8 cellular contexts compared by ENCODE assay signal in the genomic region with DNA sequence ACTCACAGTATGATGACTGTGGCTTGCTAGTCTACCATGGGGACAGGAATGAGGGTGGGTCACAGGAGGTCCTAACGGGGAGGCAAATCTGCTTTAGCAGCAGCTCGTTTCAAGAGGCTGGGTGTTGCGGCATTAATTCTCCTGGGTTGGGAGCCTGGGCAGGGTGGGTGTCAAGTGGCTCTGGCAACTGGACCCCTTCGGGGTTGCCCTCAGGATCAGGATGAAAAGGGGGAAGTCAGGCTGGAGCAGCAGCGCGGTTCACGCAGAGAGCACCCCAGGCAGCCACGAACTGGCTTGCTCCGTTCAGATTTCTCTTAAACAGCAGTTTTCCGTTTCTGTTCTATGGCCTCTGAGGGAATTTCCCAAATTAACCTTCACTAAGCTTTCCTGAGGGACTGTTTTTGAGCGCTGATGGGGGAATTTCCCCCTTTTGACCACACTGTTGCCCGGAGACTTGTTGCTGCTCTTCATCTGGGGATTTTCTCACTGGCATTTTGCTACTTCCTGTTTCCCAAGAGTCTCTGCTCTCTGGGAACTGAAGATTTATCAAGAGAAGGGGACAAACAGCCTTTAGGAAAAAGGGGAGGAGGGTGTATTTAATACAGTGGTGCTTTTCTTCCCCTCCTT. TPM values are rescaled to one million over a fixed set of nuclear protein-coding genes. Genes with fewer than 3 reads are reported as not detected.
DNase-seq lines count a peak whose midpoint lies in the region; ATAC-seq, FAIRE-seq and TF ChIP-seq lines count a peak whose summit lies in the region.

No MANE protein-coding gene starts in this region.

- CTCF ChIA-PET in H1 (lab: Charles Lee; ENCODE audit: partially characterized antibody), result interaction anchor here (0.8 to 1.2 kb wide), 3 partner anchors 12 to 71 kb away, joined by 3 read pairs; no protein-coding TSS in a partner anchor

- H3K14ac ChIP-seq in H1 (ENCODE audit: insufficient read length), result no peak overlapping the region

- TF ChIP-seq POLR2A in H1 (IDR thresholded peaks at IDR 0.05; ENCODE audit: control extremely low read depth in 1 of 2, low read depth in 2 of 2, low read length in 2 of 2), result peak in 1 of 2 experiments; percentile 36; a peak in 1 of 3 replicates

- peak overlapping the region; percentile 53 for H3K27ac ChIP-seq in C4-2B
- peak overlapping the region; percentile 51 for H3K27ac ChIP-seq in H1 (ENCODE audit: low read depth, low read length)
- H3K27ac ChIP-seq in muscle layer of duodenum (ENCODE audit: low read length), result peak overlapping the region; percentile 86
- H3K27ac ChIP-seq in thymus (ENCODE audit: low read depth), result peak overlapping the region; percentile 68

- peak overlapping the region; percentile 75 for H3K27ac Mint-ChIP-seq in activated CD4-positive, alpha-beta T cell treated with anti-CD3 and anti-CD28 coated beads, Interleukin-2, amount 10 ng/mL, durations not matched to agents 24 days and 14 days

- no peaks in the 10 kb centered on the region for H3K27me3 Mint-ChIP-seq in activated CD4-positive, alpha-beta T cell treated with anti-CD3 and anti-CD28 coated beads, Interleukin-2, amount 10 ng/mL, durations not matched to agents 24 days and 14 days

- DNase-seq in activated CD4-positive, alpha-beta T cell treated with anti-CD3 and anti-CD28 coated beads, Interleukin-2, amount 10 ng/mL, durations not matched to agents 24 days and 14 days, result peak; percentile 84
- DNase-seq in H1 (ENCODE audit: low read depth in 1 of 2, low spot score in 2 of 2) (no peak), HTR-8/SVneo (ENCODE audit: insufficient read length, low spot score) (no peak)

- H3K36me3 ChIP-seq in H1 (ENCODE audit: control insufficient read depth in 2 of 4, insufficient read depth in 4 of 4, low read length in 3 of 4), result no peaks in the 10 kb centered on the region
- H3K36me3 ChIP-seq in muscle layer of duodenum (ENCODE audit: control insufficient read depth in 1 of 2, insufficient read depth in 2 of 2, low read length in 2 of 2), result no peaks in the 10 kb centered on the region
- H3K36me3 ChIP-seq in thymus (ENCODE audit: control insufficient read depth, insufficient read depth), result no peaks in the 10 kb centered on the region

- H2BK5ac ChIP-seq in H1 (ENCODE audit: low read depth, low read length), result peak overlapping the region; percentile 55; the same call in 1 of the 2 replicates

- H3K18ac ChIP-seq in H1 (ENCODE audit: extremely low read depth, low read length), result 0 out of 2 replicates have a peak overlapping the region, but pooled peaks have one; percentile 29

- peak overlapping the region; percentile 42; the same call in 1 of the 2 replicates for H4K8ac ChIP-seq in H1 (ENCODE audit: extremely low read depth, insufficient read depth, low read length)

- POLR2A ChIA-PET in H1 (lab: Charles Lee; ENCODE audit: partially characterized antibody), result interaction anchor here (0.7 to 1.3 kb wide), 7 partner anchors 9 to 1223 kb away, joined by 3 to 8 read pairs (median 3); no protein-coding TSS in a partner anchor

- no peak overlapping the region for H3K56ac ChIP-seq in H1 (replicated peaks; ENCODE audit: insufficient read length, low read depth, low read length)

- peak; percentile 70 for ATAC-seq in GM19351 (IDR thresholded peaks at IDR 0.05; ENCODE audit: unreplicated experiment)
- ATAC-seq in HG03432 (IDR thresholded peaks at IDR 0.05; ENCODE audit: unreplicated experiment), result peak; percentile 81

- H3K36me3 Mint-ChIP-seq in activated CD4-positive, alpha-beta T cell treated with anti-CD3 and anti-CD28 coated beads, Interleukin-2, amount 10 ng/mL, durations not matched to agents 24 days and 14 days (ENCODE audit: low read depth), result peaks cover 2% of the 10 kb centered on the region

- no peak for TF ChIP-seq EP300 in H1 (IDR thresholded peaks at IDR 0.05; ENCODE audit: borderline replicate concordance in 1 of 2, low read depth in 2 of 2, low read length in 2 of 2)

- H3K4me2 ChIP-seq in H1 (ENCODE audit: insufficient read depth in 1 of 2, low read depth in 2 of 2, low read length in 2 of 2), result peak overlapping the region; percentile 10 to 44; a peak in 2 of 4 replicates

- no peaks in the 10 kb centered on the region for H3K9me3 ChIP-seq in H1 (ENCODE audit: insufficient read depth in 2 of 2, low read depth in 1 of 2, low read length in 1 of 2)
- no peaks in the 10 kb centered on the region for H3K9me3 ChIP-seq in muscle layer of duodenum (ENCODE audit: control insufficient read depth in 1 of 2, low read length in 2 of 2)
- H3K9me3 ChIP-seq in thymus (ENCODE audit: control insufficient read depth), result no peaks in the 10 kb centered on the region

- TF ChIP-seq RAD21 in H1 (IDR thresholded peaks at IDR 0.05 in 1 of 2, conservative IDR thresholded peaks at IDR 0.05 in 1 of 2; ENCODE audit: low read depth in 2 of 2, low read length in 2 of 2), result no peak

- H3K27me3 ChIP-seq in H1 (replicated peaks in 1 of 4; ENCODE audit: control insufficient read depth in 3 of 4, extremely low read depth in 1 of 4, insufficient read depth in 3 of 4, low read length in 3 of 4), result no peaks in the 10 kb centered on the region
- no peaks in the 10 kb centered on the region for H3K27me3 ChIP-seq in muscle layer of duodenum (ENCODE audit: low read depth, low read length)
- no peaks in the 10 kb centered on the region for H3K27me3 ChIP-seq in thymus (ENCODE audit: control insufficient read depth, insufficient read depth)

- 0 out of 2 replicates have a peak overlapping the region, but pooled peaks have one; percentile 53 for H2BK15ac ChIP-seq in H1 (ENCODE audit: low read length)

- no peaks in the 10 kb centered on the region for H3K79me2 ChIP-seq in H1 (ENCODE audit: control insufficient read depth in 1 of 2, insufficient read depth in 2 of 2, low read length in 2 of 2)

- H2BK120ac ChIP-seq in H1 (replicated peaks; ENCODE audit: low read depth, low read length), result no peak overlapping the region

- FAIRE-seq in H1 (lab: Jason Lieb, UNC), result no peak
- FAIRE-seq in HTR-8/SVneo (lab: Jason Lieb, UNC), result no peak

- H3K23ac ChIP-seq in H1 (ENCODE audit: insufficient read length), result no peak overlapping the region

- H3K4me1 ChIP-seq in H1 (replicated peaks in 1 of 4; ENCODE audit: control insufficient read depth in 3 of 4, insufficient read depth in 4 of 4, low read length in 3 of 4), result peaks cover 6 to 11% (median 9%) of the 10 kb centered on the region in 4 experiments; a peak in 5 of 7 replicates
- H3K4me1 ChIP-seq in muscle layer of duodenum (ENCODE audit: control insufficient read depth in 1 of 2, insufficient read depth in 2 of 2, low read length in 2 of 2), result peaks cover 8 to 39% of the 10 kb centered on the region in 2 donors
- peaks cover 11% of the 10 kb centered on the region for H3K4me1 ChIP-seq in thymus (ENCODE audit: control insufficient read depth, insufficient read depth, low read length)

- H4K20me1 ChIP-seq in H1 (replicated peaks in 1 of 2; ENCODE audit: control insufficient read depth in 1 of 2, insufficient read depth in 2 of 2, low read length in 2 of 2), result no peaks in the 10 kb centered on the region

- no peak overlapping the region; the same call in 1 of the 2 replicates for H2BK20ac ChIP-seq in H1 (ENCODE audit: low read length)

- H4K91ac ChIP-seq in H1 (replicated peaks; ENCODE audit: insufficient read length, low read length), result no peak overlapping the region

- peak overlapping the region; percentile 78; the same call in 1 of the 2 replicates for H2AFZ ChIP-seq in H1 (ENCODE audit: low read length)

- no peak overlapping the region for H2AK5ac ChIP-seq in H1 (ENCODE audit: low read depth, low read length)

- TF ChIP-seq CTCF in C4-2B (conservative IDR thresholded peaks at IDR 0.05) (no peak), H1 (IDR thresholded peaks at IDR 0.05; ENCODE audit: control extremely low read depth in 1 of 3, insufficient read depth in 1 of 3, low read depth in 1 of 3, low read length in 3 of 3) (no peak)

- peaks cover 72% of the 10 kb centered on the region for H3K4me1 Mint-ChIP-seq in activated CD4-positive, alpha-beta T cell treated with anti-CD3 and anti-CD28 coated beads, Interleukin-2, amount 10 ng/mL, durations not matched to agents 24 days and 14 days

- H3K9me3 Mint-ChIP-seq in activated CD4-positive, alpha-beta T cell treated with anti-CD3 and anti-CD28 coated beads, Interleukin-2, amount 10 ng/mL, durations not matched to agents 24 days and 14 days, result peaks cover 4% of the 10 kb centered on the region

- H3K23me2 ChIP-seq in H1 (ENCODE audit: low read depth, low read length), result no peaks in the 10 kb centered on the region

- peak overlapping the region; percentile 45; the same call in 1 of the 2 replicates for H2BK12ac ChIP-seq in H1 (ENCODE audit: low read depth, low read length)

- no peak overlapping the region for H3K4ac ChIP-seq in H1 (replicated peaks; ENCODE audit: insufficient read length, low read depth, low read length)

- H3K4me3 ChIP-seq in H1 (ENCODE audit: extremely low read depth in 1 of 4, insufficient read depth in 2 of 4, low read depth in 3 of 4, low read length in 4 of 4) (0 out of 8 replicates have a peak overlapping the region, but pooled peaks of 1 of the 4 experiments have one; percentile 13), muscle layer of duodenum (ENCODE audit: low read depth in 1 of 2, low read length in 2 of 2) (peak overlapping the region; percentile 5 to 52), thymus (ENCODE audit: low read length) (peak overlapping the region; percentile 38)

- no peak overlapping the region for H3K9ac ChIP-seq in H1 (replicated peaks in 1 of 4; ENCODE audit: extremely low read depth in 1 of 4, low read depth in 3 of 4, low read length in 3 of 4)

- peak overlapping the region; percentile 16 for H4K5ac ChIP-seq in H1 (ENCODE audit: insufficient read length, low read depth, low read length)

- 53% methylated on average over 12 of the region's 12 CpGs; no CpG with 5 or more reads in 1 of the 2 experiments for WGBS in H1 (ENCODE audit: extremely low coverage in 1 of 2, insufficient coverage in 1 of 2, insufficient read length in 1 of 2, insufficient replicate concordance in 2 of 2, low coverage in 1 of 2, low lambda C conversion rate in 2 of 2, missing lambda C conversion rate in 1 of 2), 2 experiments
- 39% methylated on average over 12 of the region's 12 CpGs for whole genome bisulfite sequencing in thymus

- H3K79me1 ChIP-seq in H1 (ENCODE audit: low read depth, low read length), result no peaks in the 10 kb centered on the region

- H3K4me3 Mint-ChIP-seq in activated CD4-positive, alpha-beta T cell treated with anti-CD3 and anti-CD28 coated beads, Interleukin-2, amount 10 ng/mL, durations not matched to agents 24 days and 14 days, result peak overlapping the region; percentile 75

- intact Hi-C loops in activated CD4-positive, alpha-beta T cell treated with anti-CD3 and anti-CD28 coated beads, Interleukin-2, amount 10 ng/mL, durations not matched to agents 24 days and 14 days (cut with micrococcal nuclease), result loop anchor here (1.0 to 5.0 kb wide), 5 partner anchors 10 to 362 kb away; partner anchors contain the start of gene UGP2

RNA-seq across cellular contexts. Expression of gene PELI1, which starts 59.9 kb away (rescaled TPM):
- 31.9 and 33.8 TPM in 2 replicates for total RNA-seq in activated CD4-positive, alpha-beta T cell treated with anti-CD3 and anti-CD28 coated beads, Interleukin-2, amount 10 ng/mL, durations not matched to agents 24 days and 14 days
- 57.1 and 57.2 TPM in 2 replicates for total RNA-seq in H1 (2021; fragmentation: NEBNext Ultra II Directional; extraction: Animal tissue kit (Norgen Biotek cat#: 25700))
- polyA plus RNA-seq in H1 (2011; rRNA removed) (17.1 and 21.8 TPM in 2 replicates), thymus (61.2 TPM)
- 31.5 TPM for polyA plus RNA-seq in H1 (2011; cell fraction: cytosol; rRNA removed)
- 20.5 TPM for polyA plus RNA-seq in H1 (2011; cell fraction: nucleus; rRNA removed)
- polyA plus RNA-seq in H1 (2012, experiment 1 of 2), result 21.2 to 39.2 TPM (median 25.6 TPM) in 4 replicates
- polyA plus RNA-seq in H1 (2012, experiment 2 of 2), result 3.4 TPM
- polyA plus RNA-seq in H1 (2013, experiment 1 of 2), result 26.7 TPM
- 27.3 TPM for polyA plus RNA-seq in H1 (2013, experiment 2 of 2)
- polyA minus RNA-seq in H1 (2011; rRNA and poly(A)+ RNA removed), result 31.0 and 38.5 TPM in 2 replicates
- polyA minus RNA-seq in H1 (2011; cell fraction: cytosol; rRNA and poly(A)+ RNA removed), result 43.7 TPM
- 82.6 TPM for polyA minus RNA-seq in H1 (2011; cell fraction: nucleus; rRNA and poly(A)+ RNA removed)
